In the genomic region with DNA sequence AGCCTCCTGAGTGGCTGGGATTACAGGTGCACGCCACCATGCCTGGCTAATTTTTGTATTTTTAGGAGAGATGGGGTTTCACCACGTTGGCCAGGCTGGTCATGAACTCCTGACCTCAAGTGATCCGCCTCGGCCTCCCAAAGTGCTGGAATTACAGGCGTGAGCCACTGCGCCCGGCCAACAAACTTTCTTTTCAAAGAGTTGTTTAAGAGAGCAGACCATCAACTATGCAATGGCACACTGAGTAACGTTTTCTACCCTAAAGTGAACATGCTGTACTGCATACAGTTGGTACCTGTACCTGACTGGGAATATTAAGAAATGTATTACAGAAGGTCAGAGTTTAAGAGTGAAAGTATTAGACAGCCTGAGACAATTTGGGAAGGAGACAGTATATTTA, we compare ENCODE assay signal across 4 cellular contexts. TPM values are rescaled to one million over a fixed set of nuclear protein-coding genes. Genes with fewer than 3 reads are reported as not detected.
"Had no signal": no experiment of that assay in that cellular context is flagged by ENCODE, and none has a peak within 500 bp of the region (broad histone marks: within the 10 kb centered on the region; RNA-seq: fewer than 3 reads in every experiment).

No MANE protein-coding gene starts in this region.

RNA-seq across cellular contexts. Expression of a gene that starts 13.8 kb away (rescaled TPM):
- total RNA-seq: activated CD4-positive, alpha-beta memory T cell treated with anti-CD3 and anti-CD28 coated beads for 36 hours; body of pancreas; cardiac muscle cell; epithelial cell of proximal tubule had no signal
